In the genomic region with DNA sequence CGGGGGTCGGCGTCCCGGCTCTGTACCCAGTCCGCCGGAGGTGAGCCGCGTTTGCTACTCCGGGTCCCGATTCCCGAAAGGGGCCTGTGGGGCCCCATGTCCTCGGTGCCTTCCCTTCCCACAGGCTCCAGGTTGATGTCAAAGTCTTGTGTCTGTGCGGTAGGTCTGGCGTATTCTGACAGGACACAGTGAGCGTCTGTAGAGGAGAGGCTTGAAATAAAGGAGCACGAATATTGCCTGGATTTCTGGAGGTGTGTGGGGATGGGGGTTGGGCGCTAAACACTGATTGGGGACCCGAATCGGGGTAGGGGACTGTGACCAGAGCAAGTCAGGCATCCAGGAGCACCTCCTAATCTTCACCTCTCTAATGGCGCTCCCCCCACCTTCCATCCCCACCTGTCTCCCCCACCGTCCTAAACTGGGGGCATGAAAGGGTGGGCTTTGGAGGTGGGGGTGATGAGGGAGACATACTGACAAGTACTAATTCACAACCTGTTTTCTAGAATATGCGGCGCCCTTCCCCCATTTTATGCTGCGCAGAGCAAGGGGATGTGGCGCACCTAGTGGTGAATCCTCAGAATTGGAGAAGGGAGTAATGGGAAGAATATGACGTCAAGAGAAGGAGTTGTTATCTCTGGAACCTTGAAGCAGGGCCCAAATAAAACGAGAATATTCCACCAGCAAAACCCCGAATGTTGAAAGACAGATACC, we compare ENCODE assay signal across 8 cellular contexts. TPM values are rescaled to one million over a fixed set of nuclear protein-coding genes. Genes with fewer than 3 reads are reported as not detected.
DNase-seq lines count a peak whose midpoint lies in the region; ATAC-seq lines count a peak whose summit lies in the region.

No MANE protein-coding gene starts in this region.

- H3K9ac ChIP-seq in rectal smooth muscle tissue (ENCODE audit: low read length) = peak overlapping the region; percentile 24

- H3K4me3 ChIP-seq in iPS-18c (ENCODE audit: insufficient read depth, low read depth, low read length) (peak overlapping the region; percentile 67), rectal smooth muscle tissue (ENCODE audit: low read length) (peak overlapping the region; percentile 71)

- H3K9me3 ChIP-seq in iPS-18c (ENCODE audit: control insufficient read depth, insufficient read depth, low read length) = peaks cover 4% of the 10 kb centered on the region

- H3K36me3 ChIP-seq in rectal smooth muscle tissue (ENCODE audit: control insufficient read depth, insufficient read depth, low read length) = no peaks in the 10 kb centered on the region

- DNase-seq in Ammon's horn (ENCODE audit: low spot score) (peak; percentile 60), H4 (ENCODE audit: low spot score) (peak; percentile 44), NCI-H82 treated with DMSO at 0.1 percent for 48 hours (lab: John Stamatoyannopoulos, UW; ENCODE audit: unreplicated experiment) (peak; percentile 8), caudate nucleus (lab: John Stamatoyannopoulos, UW) (peak in 54 of 61 donors; percentile 0 to 77 (median 29))

- H3K4me1 ChIP-seq in rectal smooth muscle tissue (ENCODE audit: control insufficient read depth, insufficient read depth, low read length) = no peaks in the 10 kb centered on the region

- H3K27me3 ChIP-seq in rectal smooth muscle tissue (ENCODE audit: control insufficient read depth, insufficient read depth, low read length) = no peaks in the 10 kb centered on the region

- H3K27ac ChIP-seq in caudate nucleus (ENCODE audit: low read depth, low read length) = peak overlapping the region; percentile 88
- H3K27ac ChIP-seq in rectal smooth muscle tissue (ENCODE audit: low read depth, low read length) = peak overlapping the region; percentile 89

- ATAC-seq in HG02763 (IDR thresholded peaks at IDR 0.05; ENCODE audit: unreplicated experiment) (no peak), HG03439 (IDR thresholded peaks at IDR 0.05; ENCODE audit: unreplicated experiment) (no peak)

RNA-seq across cellular contexts. Expression of a gene that starts 0.9 kb away (rescaled TPM):
- 13.6 and 13.8 TPM in 2 replicates for total RNA-seq in H4 (2014; rRNA removed; shearing (Covaris generic))

RNA-seq across cellular contexts. Expression of a gene that starts 7.4 kb away (rescaled TPM):
- total RNA-seq in H4 (2014; rRNA removed; shearing (Covaris generic)) = 1.2 and 2.0 TPM in 2 replicates

Comparison
In these comparisons a context has a peak if more than half of its experiments do, and no peak if none do; other contexts are left out.
1. DNase-seq: peak in every context shown above with its lines; median percentile 60 in Ammon's horn; 44 in H4; 29 in caudate nucleus; 8 in NCI-H82 treated with DMSO at 0.1 percent for 48 hours.